ENCODE assay signal across 10 cellular contexts in the genomic region with DNA sequence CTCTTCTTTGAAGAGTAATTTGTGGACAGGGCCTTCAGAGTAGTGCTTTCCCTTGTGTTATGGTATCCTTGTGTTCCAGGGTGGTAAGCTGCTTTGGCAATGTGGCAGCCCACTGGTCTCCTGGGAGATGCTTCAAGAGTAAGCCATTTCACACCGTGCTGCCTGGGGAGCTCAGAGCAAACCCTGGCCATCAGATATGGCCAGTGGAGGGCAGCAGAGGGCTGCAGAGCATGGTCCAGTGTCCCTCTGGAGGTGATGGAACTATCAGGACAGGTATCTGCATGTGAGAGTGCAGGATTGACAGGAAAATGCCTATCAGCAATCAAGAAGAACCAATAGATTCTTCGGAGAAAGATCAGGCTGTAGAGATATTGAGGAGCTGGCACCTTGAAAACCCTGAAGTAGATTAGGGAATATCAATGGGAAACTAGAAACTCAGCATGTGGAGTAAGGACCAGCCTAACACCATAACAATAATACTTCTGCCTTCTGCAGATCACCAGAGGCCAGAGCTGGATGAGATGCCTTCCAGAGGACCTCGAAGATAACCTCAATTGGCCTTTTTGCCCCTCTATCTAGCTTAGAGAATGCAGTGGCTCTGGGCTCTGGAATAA.
DNase-seq lines count a peak whose midpoint lies in the region; ATAC-seq and TF ChIP-seq lines count a peak whose summit lies in the region.
"Had no signal": no experiment of that assay in that cellular context is flagged by ENCODE, and none has a peak within 500 bp of the region (broad histone marks: within the 10 kb centered on the region; RNA-seq: fewer than 3 reads in every experiment).

No MANE protein-coding gene starts in this region.

- peaks cover 8% of the 10 kb centered on the region for H3K27me3 Mint-ChIP-seq in chondrocyte (ENCODE audit: low read depth)
- H3K27me3 Mint-ChIP-seq: CD4-positive, CD25-positive, alpha-beta regulatory T cell; central memory CD8-positive, alpha-beta T cell had no signal

- no peak overlapping the region for H3K27ac Mint-ChIP-seq in chondrocyte (ENCODE audit: unreplicated experiment)
- H3K27ac Mint-ChIP-seq: CD4-positive, CD25-positive, alpha-beta regulatory T cell had no signal

- H3K4me3 Mint-ChIP-seq in chondrocyte (ENCODE audit: unreplicated experiment) = no peak overlapping the region
- H3K4me3 Mint-ChIP-seq: CD4-positive, CD25-positive, alpha-beta regulatory T cell; central memory CD8-positive, alpha-beta T cell had no signal

- H3K4me1 Mint-ChIP-seq in chondrocyte (ENCODE audit: low read depth) = no peaks in the 10 kb centered on the region
- H3K4me1 Mint-ChIP-seq: CD4-positive, CD25-positive, alpha-beta regulatory T cell; central memory CD8-positive, alpha-beta T cell had no signal

- peak; percentile 85 for ATAC-seq in GM21367 (IDR thresholded peaks at IDR 0.05; ENCODE audit: unreplicated experiment)
- ATAC-seq in HG03558 (IDR thresholded peaks at IDR 0.05; ENCODE audit: extremely low read depth, unreplicated experiment) = peak; percentile 70

- peaks cover 17% of the 10 kb centered on the region for H3K9me3 Mint-ChIP-seq in chondrocyte (ENCODE audit: low read depth)

- peak; percentile 77 for TF ChIP-seq CTCF in chondrocyte (IDR thresholded peaks at IDR 0.05)

- DNase-seq in NOMO-1 treated with DMSO at 0.1 percent for 48 hours (lab: John Stamatoyannopoulos, UW; ENCODE audit: unreplicated experiment) = peak; percentile 5
- no peak for DNase-seq in NOMO-1 treated with dmso at 0.1 percent for 144 hours (lab: John Stamatoyannopoulos, UW; ENCODE audit: unreplicated experiment)
- DNase-seq in NCI-H774 (lab: John Stamatoyannopoulos, UW) = peak; percentile 66
- DNase-seq in chondrocyte (ENCODE audit: low spot score) = no peak
- DNase-seq in middle frontal gyrus (ENCODE audit: extremely low spot score, low spot score) = peak; percentile 14
- DNase-seq in NCI-H1048 (lab: John Stamatoyannopoulos, UW) = no peak

- H3K36me3 Mint-ChIP-seq in chondrocyte (ENCODE audit: low read depth) = peaks cover 3% of the 10 kb centered on the region
- H3K36me3 Mint-ChIP-seq: CD4-positive, CD25-positive, alpha-beta regulatory T cell had no signal

Comparison
In these comparisons a context has a peak if more than half of its experiments do, and no peak if none do; other contexts are left out.
1. DNase-seq: peak in NOMO-1 treated with DMSO at 0.1 percent for 48 hours (single experiment), NCI-H774 (single experiment) and middle frontal gyrus (single experiment); none in NOMO-1 treated with dmso at 0.1 percent for 144 hours (single experiment), chondrocyte (single experiment) and NCI-H1048 (single experiment).